1 cellular context compared by ENCODE assay signal in the genomic region with DNA sequence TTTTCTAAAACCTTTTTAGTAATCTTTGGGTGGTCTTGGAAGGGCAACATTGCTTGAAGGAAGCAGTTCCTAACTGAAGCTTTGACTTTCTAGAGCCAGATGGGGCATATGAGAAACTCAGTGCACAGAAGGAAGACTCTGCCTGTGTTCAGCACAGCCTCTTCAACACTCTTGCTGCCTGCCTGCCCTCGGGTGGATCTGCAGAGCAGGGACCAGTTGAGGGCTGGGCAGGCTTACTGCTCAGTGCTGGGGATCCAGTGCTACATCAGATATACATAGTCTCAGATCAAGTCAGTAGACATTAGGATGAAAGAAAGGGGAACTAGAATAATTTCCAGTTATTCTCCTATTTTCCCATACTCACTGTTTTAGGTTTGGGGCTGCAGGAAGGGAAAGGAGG.
TF ChIP-seq lines count a peak whose summit lies in the region.

No MANE protein-coding gene starts in this region.

TF ChIP-seq in WTC11, 78 proteins besides CTCF, POLR2A, EP300 and RAD21 (continued from another document):
- TF ChIP-seq AFF4 (CRISPR knock-in tag; IDR thresholded peaks at IDR 0.05; ENCODE audit: borderline replicate concordance) (no peak), TEAD4 (CRISPR knock-in tag; IDR thresholded peaks at IDR 0.05) (no peak), ZNF138 (CRISPR knock-in tag; conservative IDR thresholded peaks at IDR 0.05) (no peak), FOXP1 (CRISPR knock-in tag; IDR thresholded peaks at IDR 0.05; ENCODE audit: borderline replicate concordance) (no peak), TP53 (CRISPR knock-in tag; IDR thresholded peaks at IDR 0.05) (no peak), MYBL2 (CRISPR knock-in tag; IDR thresholded peaks at IDR 0.05) (no peak), ZNF263 (CRISPR knock-in tag; IDR thresholded peaks at IDR 0.05; ENCODE audit: low read depth) (no peak), ZNF219 (CRISPR knock-in tag; IDR thresholded peaks at IDR 0.05; ENCODE audit: borderline replicate concordance) (no peak), ZNF416 (CRISPR knock-in tag; IDR thresholded peaks at IDR 0.05) (no peak), ATF2 (CRISPR knock-in tag; IDR thresholded peaks at IDR 0.05; ENCODE audit: borderline replicate concordance, low read depth) (no peak)
- TF ChIP-seq, protein P1, sequence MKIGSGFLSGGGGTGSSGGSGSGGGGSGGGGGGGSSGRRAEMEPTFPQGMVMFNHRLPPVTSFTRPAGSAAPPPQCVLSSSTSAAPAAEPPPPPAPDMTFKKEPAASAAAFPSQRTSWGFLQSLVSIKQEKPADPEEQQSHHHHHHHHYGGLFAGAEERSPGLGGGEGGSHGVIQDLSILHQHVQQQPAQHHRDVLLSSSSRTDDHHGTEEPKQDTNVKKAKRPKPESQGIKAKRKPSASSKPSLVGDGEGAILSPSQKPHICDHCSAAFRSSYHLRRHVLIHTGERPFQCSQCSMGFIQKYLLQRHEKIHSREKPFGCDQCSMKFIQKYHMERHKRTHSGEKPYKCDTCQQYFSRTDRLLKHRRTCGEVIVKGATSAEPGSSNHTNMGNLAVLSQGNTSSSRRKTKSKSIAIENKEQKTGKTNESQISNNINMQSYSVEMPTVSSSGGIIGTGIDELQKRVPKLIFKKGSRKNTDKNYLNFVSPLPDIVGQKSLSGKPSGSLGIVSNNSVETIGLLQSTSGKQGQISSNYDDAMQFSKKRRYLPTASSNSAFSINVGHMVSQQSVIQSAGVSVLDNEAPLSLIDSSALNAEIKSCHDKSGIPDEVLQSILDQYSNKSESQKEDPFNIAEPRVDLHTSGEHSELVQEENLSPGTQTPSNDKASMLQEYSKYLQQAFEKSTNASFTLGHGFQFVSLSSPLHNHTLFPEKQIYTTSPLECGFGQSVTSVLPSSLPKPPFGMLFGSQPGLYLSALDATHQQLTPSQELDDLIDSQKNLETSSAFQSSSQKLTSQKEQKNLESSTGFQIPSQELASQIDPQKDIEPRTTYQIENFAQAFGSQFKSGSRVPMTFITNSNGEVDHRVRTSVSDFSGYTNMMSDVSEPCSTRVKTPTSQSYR (CRISPR knock-in tag; IDR thresholded peaks at IDR 0.05): no peak
